19 cellular contexts compared by ENCODE assay signal in the genomic region with DNA sequence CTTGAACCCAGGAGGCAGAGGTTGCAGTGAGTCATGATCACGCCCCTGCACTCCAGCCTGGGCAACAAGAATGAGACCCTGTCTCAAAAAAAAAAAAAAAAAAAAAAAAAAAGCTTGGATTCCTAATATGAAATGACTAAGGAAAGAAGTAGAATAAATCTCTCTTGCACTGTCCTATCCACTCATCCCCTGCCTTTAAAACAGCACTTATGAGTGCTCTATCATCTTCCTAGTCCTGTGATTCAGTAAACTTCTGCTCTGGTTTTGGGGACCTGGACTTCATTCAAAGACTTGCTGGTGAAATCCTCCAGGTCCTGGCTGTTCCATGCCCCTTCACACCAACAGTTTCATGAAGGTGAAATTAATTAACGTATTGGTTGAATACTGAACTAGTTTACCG. TPM values are rescaled to one million over a fixed set of nuclear protein-coding genes. Genes with fewer than 3 reads are reported as not detected.
DNase-seq lines count a peak whose midpoint lies in the region; ATAC-seq, FAIRE-seq and TF ChIP-seq lines count a peak whose summit lies in the region.
"Had no signal": no experiment of that assay in that cellular context is flagged by ENCODE, and none has a peak within 500 bp of the region (broad histone marks: within the 10 kb centered on the region; RNA-seq: fewer than 3 reads in every experiment).

No MANE protein-coding gene starts in this region.

- peak; percentile 72 for ATAC-seq in activated CD4-positive, alpha-beta T cell treated with anti-CD3 and anti-CD28 coated beads for 36 hours
- ATAC-seq in stimulated activated naive CD8-positive, alpha-beta T cell treated with anti-CD3 and anti-CD28 coated beads, Interleukin-15, amount 100 ng/mL, for 72 hours: no peak
- 0 out of 3 replicates have a peak, but pooled peaks have one; percentile 24 for ATAC-seq in K562
- ATAC-seq: GM12878, HCT116 had no signal

- no peaks in the 10 kb centered on the region for H3K27me3 Mint-ChIP-seq in activated CD4-positive, alpha-beta T cell treated with anti-CD3 and anti-CD28 coated beads for 36 hours
- H3K27me3 Mint-ChIP-seq in stimulated activated naive CD8-positive, alpha-beta T cell treated with anti-CD3 and anti-CD28 coated beads, Interleukin-15, Interleukin-2, amounts not matched to agents 100 ng/mL and 50 ng/mL, for 24 hours: no peaks in the 10 kb centered on the region
- no peaks in the 10 kb centered on the region for H3K27me3 Mint-ChIP-seq in stimulated activated naive CD8-positive, alpha-beta T cell treated with anti-CD3 and anti-CD28 coated beads, Interleukin-15, amount 100 ng/mL, for 72 hours
- H3K27me3 Mint-ChIP-seq in activated T-helper 2 cell treated with anti-CD3 and anti-CD28 coated beads, Interferon-gamma antibody, Interleukin-2, Interleukin-4, amounts not matched to agents 10 μg/mL and 5 μg/mL and 100 μg/mL, durations not matched to agents 14 hours and 24 hours and 36 hours (ENCODE audit: low read depth): no peaks in the 10 kb centered on the region
- H3K27me3 Mint-ChIP-seq: CD4-positive, alpha-beta memory T cell had no signal

- BruUV-seq in K562 (replicated peaks; lab: Mats Ljungman, UMichigan): no TSS peak

- H3K9ac ChIP-seq in K562 (ENCODE audit: insufficient read depth in 1 of 2, low read depth in 2 of 2, low read length in 2 of 2): no peak overlapping the region
- H3K9ac ChIP-seq: BLaER1 had no signal

- TF ChIP-seq POLR2A in K562 (conservative IDR thresholded peaks at IDR 0.05): no peak

- H3K79me2 ChIP-seq in K562 (ENCODE audit: control insufficient read depth, insufficient read depth, low read length): no peaks in the 10 kb centered on the region

- no peaks in the 10 kb centered on the region for H3K36me3 ChIP-seq in K562 (ENCODE audit: control insufficient read depth, insufficient read depth, low read length)
- H3K36me3 ChIP-seq: BLaER1 had no signal

- WGBS in K562 (ENCODE audit: insufficient coverage, low coverage, missing lambda C conversion rate): 68% methylated on average over 3 of the region's 3 CpGs

- no peaks in the 10 kb centered on the region for H3K27me3 ChIP-seq in K562 (ENCODE audit: control insufficient read depth in 2 of 2, insufficient read depth in 2 of 2, low read length in 2 of 2)
- H3K27me3 ChIP-seq: BLaER1 had no signal

- no peak overlapping the region for H3K4me3 ChIP-seq in K562
- H3K4me3 ChIP-seq: BLaER1, GM12878 had no signal

- H3K27ac Mint-ChIP-seq in activated CD4-positive, alpha-beta T cell treated with anti-CD3 and anti-CD28 coated beads for 36 hours: no peak overlapping the region
- H3K27ac Mint-ChIP-seq in stimulated activated naive CD8-positive, alpha-beta T cell treated with anti-CD3 and anti-CD28 coated beads, Interleukin-15, Interleukin-2, amounts not matched to agents 100 ng/mL and 50 ng/mL, for 24 hours: peak overlapping the region; percentile 81
- no peak overlapping the region for H3K27ac Mint-ChIP-seq in stimulated activated naive CD8-positive, alpha-beta T cell treated with anti-CD3 and anti-CD28 coated beads, Interleukin-15, amount 100 ng/mL, for 72 hours
- no peak overlapping the region for H3K27ac Mint-ChIP-seq in activated T-helper 2 cell treated with anti-CD3 and anti-CD28 coated beads, Interferon-gamma antibody, Interleukin-2, Interleukin-4, amounts not matched to agents 10 μg/mL and 5 μg/mL and 100 μg/mL, durations not matched to agents 14 hours and 24 hours and 36 hours
- H3K27ac Mint-ChIP-seq: CD14-positive monocyte; CD4-positive, alpha-beta memory T cell had no signal

- H3K9me1 ChIP-seq in K562 (ENCODE audit: control insufficient read depth, insufficient read depth, low read length): no peaks in the 10 kb centered on the region

- TF ChIP-seq EP300 in K562 (IDR thresholded peaks at IDR 0.05; ENCODE audit: low read length): no peak

- H3K4me3 Mint-ChIP-seq in activated CD4-positive, alpha-beta T cell treated with anti-CD3 and anti-CD28 coated beads for 36 hours: no peak overlapping the region
- H3K4me3 Mint-ChIP-seq in stimulated activated naive CD8-positive, alpha-beta T cell treated with anti-CD3 and anti-CD28 coated beads, Interleukin-15, Interleukin-2, amounts not matched to agents 100 ng/mL and 50 ng/mL, for 24 hours: no peak overlapping the region
- H3K4me3 Mint-ChIP-seq in stimulated activated naive CD8-positive, alpha-beta T cell treated with anti-CD3 and anti-CD28 coated beads, Interleukin-15, amount 100 ng/mL, for 72 hours: no peak overlapping the region
- no peak overlapping the region for H3K4me3 Mint-ChIP-seq in activated T-helper 2 cell treated with anti-CD3 and anti-CD28 coated beads, Interferon-gamma antibody, Interleukin-2, Interleukin-4, amounts not matched to agents 10 μg/mL and 5 μg/mL and 100 μg/mL, durations not matched to agents 14 hours and 24 hours and 36 hours (ENCODE audit: low read depth)
- H3K4me3 Mint-ChIP-seq: CD14-positive monocyte; CD4-positive, alpha-beta memory T cell had no signal

- FAIRE-seq in K562 (lab: Jason Lieb, UNC): no peak
- FAIRE-seq: GM12878, HTR-8/SVneo had no signal

- CTCF ChIA-PET in activated CD4-positive, alpha-beta T cell treated with anti-CD3 and anti-CD28 coated beads for 36 hours (lab: Charles Lee): interaction anchor here (1.2 kb wide), 1 partner anchor 26 kb away, joined by 3 read pairs; no protein-coding TSS in a partner anchor
- CTCF ChIA-PET in K562 (lab: Yijun Ruan, JAX; ENCODE audit: low intra/inter-chr PET ratio): no interaction called here

- peaks cover 1 to 16% of the 10 kb centered on the region in 2 experiments; a peak in 4 of 5 replicates for H3K4me1 ChIP-seq in K562 (replicated peaks in 1 of 2; ENCODE audit: control insufficient read depth in 2 of 2, insufficient read depth in 2 of 2, low read length in 2 of 2)
- H3K4me1 ChIP-seq: BLaER1 had no signal

- H3K4me1 Mint-ChIP-seq in activated CD4-positive, alpha-beta T cell treated with anti-CD3 and anti-CD28 coated beads for 36 hours: peaks cover 16% of the 10 kb centered on the region
- H3K4me1 Mint-ChIP-seq in stimulated activated naive CD8-positive, alpha-beta T cell treated with anti-CD3 and anti-CD28 coated beads, Interleukin-15, Interleukin-2, amounts not matched to agents 100 ng/mL and 50 ng/mL, for 24 hours (ENCODE audit: low read depth): peaks cover 44% of the 10 kb centered on the region
- peaks cover 36% of the 10 kb centered on the region for H3K4me1 Mint-ChIP-seq in stimulated activated naive CD8-positive, alpha-beta T cell treated with anti-CD3 and anti-CD28 coated beads, Interleukin-15, amount 100 ng/mL, for 72 hours
- H3K4me1 Mint-ChIP-seq in activated T-helper 2 cell treated with anti-CD3 and anti-CD28 coated beads, Interferon-gamma antibody, Interleukin-2, Interleukin-4, amounts not matched to agents 10 μg/mL and 5 μg/mL and 100 μg/mL, durations not matched to agents 14 hours and 24 hours and 36 hours (ENCODE audit: low read depth): peaks cover 24% of the 10 kb centered on the region
- H3K4me1 Mint-ChIP-seq: CD4-positive, alpha-beta memory T cell had no signal

- DNase-seq in activated CD4-positive, alpha-beta T cell treated with anti-CD3 and anti-CD28 coated beads for 36 hours: no peak
- no peak for DNase-seq in activated CD4-positive, alpha-beta T cell treated with anti-CD3 and anti-CD28 coated beads, Interleukin-2, amount 50 U/mL, for 1 hour
- DNase-seq in stimulated activated naive CD8-positive, alpha-beta T cell treated with anti-CD3 and anti-CD28 coated beads, Interleukin-15, amount 100 ng/mL, for 72 hours: no peak
- DNase-seq in K562 (ENCODE audit: extremely low read depth in 1 of 4, low spot score in 3 of 4) (no peak), DMS79 (lab: John Stamatoyannopoulos, UW) (no peak)
- no peak for DNase-seq in activated T-helper 2 cell treated with anti-CD3 and anti-CD28 coated beads, Interferon-gamma antibody, Interleukin-2, Interleukin-4, amounts not matched to agents 10 μg/mL and 5 μg/mL and 100 μg/mL, durations not matched to agents 14 hours and 24 hours and 36 hours (ENCODE audit: low spot score)
- DNase-seq: 8988T; CD4-positive, alpha-beta memory T cell; DMS153; DMS79 treated with DMSO at 0.1 percent for 48 hours; EL; GOT3; H7 had no signal

- H3K9me3 ChIP-seq in K562 (replicated peaks; ENCODE audit: control insufficient read depth, insufficient read depth, low read depth, low read length): no peaks in the 10 kb centered on the region

- in situ Hi-C loops in K562 (cut with MboI): no loop called here

- H3K4me2 ChIP-seq in K562 (ENCODE audit: insufficient read depth, low read length): no peak overlapping the region
- H3K4me2 ChIP-seq: BLaER1 had no signal

- H3K27ac ChIP-seq in K562 (ENCODE audit: extremely low read depth, low read depth, low read length): no peak overlapping the region
- H3K27ac ChIP-seq: BLaER1 had no signal

- peaks cover 2% of the 10 kb centered on the region for H3K9me3 Mint-ChIP-seq in activated CD4-positive, alpha-beta T cell treated with anti-CD3 and anti-CD28 coated beads for 36 hours (ENCODE audit: low read depth)
- no peaks in the 10 kb centered on the region for H3K9me3 Mint-ChIP-seq in stimulated activated naive CD8-positive, alpha-beta T cell treated with anti-CD3 and anti-CD28 coated beads, Interleukin-15, Interleukin-2, amounts not matched to agents 100 ng/mL and 50 ng/mL, for 24 hours
- H3K9me3 Mint-ChIP-seq in stimulated activated naive CD8-positive, alpha-beta T cell treated with anti-CD3 and anti-CD28 coated beads, Interleukin-15, amount 100 ng/mL, for 72 hours: peaks cover 4 to 6% of the 10 kb centered on the region in 2 donors
- peaks cover 6% of the 10 kb centered on the region for H3K9me3 Mint-ChIP-seq in activated T-helper 2 cell treated with anti-CD3 and anti-CD28 coated beads, Interferon-gamma antibody, Interleukin-2, Interleukin-4, amounts not matched to agents 10 μg/mL and 5 μg/mL and 100 μg/mL, durations not matched to agents 14 hours and 24 hours and 36 hours

- H3K36me3 Mint-ChIP-seq in activated CD4-positive, alpha-beta T cell treated with anti-CD3 and anti-CD28 coated beads for 36 hours (ENCODE audit: low read depth): no peaks in the 10 kb centered on the region
- H3K36me3 Mint-ChIP-seq in stimulated activated naive CD8-positive, alpha-beta T cell treated with anti-CD3 and anti-CD28 coated beads, Interleukin-15, Interleukin-2, amounts not matched to agents 100 ng/mL and 50 ng/mL, for 24 hours (ENCODE audit: low read depth): peaks cover 3% of the 10 kb centered on the region
- peaks cover 2% of the 10 kb centered on the region for H3K36me3 Mint-ChIP-seq in activated T-helper 2 cell treated with anti-CD3 and anti-CD28 coated beads, Interferon-gamma antibody, Interleukin-2, Interleukin-4, amounts not matched to agents 10 μg/mL and 5 μg/mL and 100 μg/mL, durations not matched to agents 14 hours and 24 hours and 36 hours (ENCODE audit: low read depth)
- H3K36me3 Mint-ChIP-seq: CD4-positive, alpha-beta memory T cell had no signal

- no peaks in the 10 kb centered on the region for H4K20me1 ChIP-seq in K562 (replicated peaks; ENCODE audit: control insufficient read depth, insufficient read depth, low read length)
- H4K20me1 ChIP-seq: BLaER1 had no signal

- intact Hi-C loops in activated CD4-positive, alpha-beta T cell treated with anti-CD3 and anti-CD28 coated beads for 36 hours (cut with DNase I, micrococcal nuclease): no loop called here
- intact Hi-C loops in K562 (cut with micrococcal nuclease): no loop called here
- intact Hi-C loops in activated T-helper 2 cell treated with anti-CD3 and anti-CD28 coated beads, Interferon-gamma antibody, Interleukin-2, Interleukin-4, amounts not matched to agents 10 μg/mL and 5 μg/mL and 100 μg/mL, durations not matched to agents 14 hours and 24 hours and 36 hours (cut with micrococcal nuclease): no loop called here

- POLR2A ChIA-PET in activated CD4-positive, alpha-beta T cell treated with anti-CD3 and anti-CD28 coated beads for 36 hours (lab: Charles Lee): no interaction called here
- POLR2A ChIA-PET in K562 (lab: Yijun Ruan, JAX): no interaction called here

- no peak for TF ChIP-seq RAD21 in K562 (CRISPR knock-in tag; conservative IDR thresholded peaks at IDR 0.05 in 1 of 2, IDR thresholded peaks at IDR 0.05 in 1 of 2)

- TF ChIP-seq CTCF in K562 (IDR thresholded peaks at IDR 0.05 in 2 of 3, conservative IDR thresholded peaks at IDR 0.05 in 1 of 3; ENCODE audit: insufficient read depth in 2 of 3, low read depth in 1 of 3, low read length in 3 of 3): no peak

- H2AFZ ChIP-seq in K562 (ENCODE audit: low read depth, low read length): 0 out of 2 replicates have a peak overlapping the region, but pooled peaks have one; percentile 21

RNA-seq across cellular contexts. Expression of a gene that starts 29.6 kb away (rescaled TPM):
- 100 to 1,000 TPM; 284 to 371 TPM for total RNA-seq in activated CD4-positive, alpha-beta T cell treated with anti-CD3 and anti-CD28 coated beads for 36 hours
- 14.3 and 18.6 TPM in 2 replicates for total RNA-seq in K562 (2011; cell fraction: chromatin; rRNA removed; ENCODE audit: low replicate concordance)
- total RNA-seq in K562 (2011; cell fraction: nucleolus; rRNA removed): 8.0 and 9.1 TPM in 2 replicates
- total RNA-seq in K562 (2011; cell fraction: nucleoplasm; rRNA removed): 10.2 and 11.3 TPM in 2 replicates
- total RNA-seq in K562 (2014; rRNA removed) (5.9 and 6.2 TPM in 2 replicates), K562 (2014; rRNA removed; fragmentation: Illumina TruSeq; extraction: Trizol) (6.5 and 6.9 TPM in 2 replicates), K562 (2015; rRNA removed; fragmentation: Illumina TruSeq; extraction: Trizol) (4.6 TPM in 2 replicates), K562 (2021) (12.5 and 17.0 TPM in 2 replicates)
- polyA plus RNA-seq in K562 (2011; rRNA removed) (6.4 and 11.8 TPM in 2 replicates), K562 (2014; fragmentation: Illumina TruSeq; extraction: Trizol) (9.8 and 11.5 TPM in 2 replicates), K562 (2014; fragmentation: Nextera tagmentation; extraction: Ambion mirVana) (1 to 10 TPM in 1 of 2 experiments, under 1 TPM in 1; 0.79 to 1.3 TPM), K562 (2014; rRNA removed) (9.2 and 9.5 TPM in 2 replicates)
- 2.5 and 5.0 TPM in 2 replicates for polyA plus RNA-seq in K562 (2011; cell fraction: cytosol; rRNA removed)
- 21.1 and 33.6 TPM in 2 replicates for polyA plus RNA-seq in K562 (2011; cell fraction: nucleus; rRNA removed)
- 5.7 and 26.6 TPM in 2 replicates for polyA plus RNA-seq in K562 (2012)
- polyA minus RNA-seq in K562 (2011; rRNA and poly(A)+ RNA removed): 5.4 and 11.3 TPM in 2 replicates
- 2.9 and 4.6 TPM in 2 replicates for polyA minus RNA-seq in K562 (2011; cell fraction: cytosol; rRNA and poly(A)+ RNA removed)
- 6.7 and 20.5 TPM in 2 replicates for polyA minus RNA-seq in K562 (2011; cell fraction: nucleus; rRNA and poly(A)+ RNA removed)
- 250 and 251 TPM in 2 replicates for total RNA-seq in activated T-helper 2 cell treated with anti-CD3 and anti-CD28 coated beads, Interferon-gamma antibody, Interleukin-2, Interleukin-4, amounts not matched to agents 10 μg/mL and 5 μg/mL and 100 μg/mL, durations not matched to agents 14 hours and 24 hours and 36 hours

Comparison
In these comparisons a context has a peak if more than half of its experiments do, and no peak if none do; other contexts are left out.
1. RNA of a gene that starts 29.6 kb away (total RNA-seq): 284 to 371 TPM in activated CD4-positive, alpha-beta T cell treated with anti-CD3 and anti-CD28 coated beads for 36 hours and 250 to 251 TPM in activated T-helper 2 cell treated with anti-CD3 and anti-CD28 coated beads, Interferon-gamma antibody, Interleukin-2, Interleukin-4, amounts not matched to agents 10 μg/mL and 5 μg/mL and 100 μg/mL, durations not matched to agents 14 hours and 24 hours and 36 hours; 4.6 to 18.6 TPM in K562; every median in the first group is over 10 times any median in the second.